Comparison of ENCODE assay signal across 25 cellular contexts in genomic region chr2:201950606-201951005, GRCh38.
DNase-seq lines count a peak whose midpoint lies in the region; ATAC-seq lines count a peak whose summit lies in the region.
"Had no signal": no experiment of that assay in that cellular context is flagged by ENCODE, and none has a peak within 500 bp of the region (broad histone marks: within the 10 kb centered on the region; RNA-seq: fewer than 3 reads in every experiment).

No MANE protein-coding gene starts in this region.

- H3K4me3 Mint-ChIP-seq in stimulated activated naive B cell treated with anti-CD40 and anti-IgM and Interleukin-4, amounts not matched to agents 10 μg/mL and 1 μg/mL and 100 μg/mL, for 72 hours, result no peak overlapping the region
- H3K4me3 Mint-ChIP-seq: activated CD4-positive, alpha-beta memory T cell treated with anti-CD3 and anti-CD28 coated beads, Interleukin-2, amount 10 ng/mL, durations not matched to agents 7 days and 5 days; B cell; effector memory CD8-positive, alpha-beta T cell; memory B cell; naive thymus-derived CD4-positive, alpha-beta T cell; stimulated activated naive CD8-positive, alpha-beta T cell treated with anti-CD3 and anti-CD28 coated beads, Interleukin-15, Interleukin-2, amounts not matched to agents 100 ng/mL and 50 ng/mL, for 24 hours had no signal

- no peaks in the 10 kb centered on the region for H3K4me1 Mint-ChIP-seq in stimulated activated naive B cell treated with anti-CD40 and anti-IgM and Interleukin-4, amounts not matched to agents 10 μg/mL and 1 μg/mL and 100 μg/mL, for 72 hours
- H3K4me1 Mint-ChIP-seq: activated CD4-positive, alpha-beta memory T cell treated with anti-CD3 and anti-CD28 coated beads, Interleukin-2, amount 10 ng/mL, durations not matched to agents 7 days and 5 days; B cell; memory B cell; naive thymus-derived CD4-positive, alpha-beta T cell had no signal

- peak; percentile 47 for DNase-seq in DMS79 treated with DMSO at 0.1 percent for 48 hours (lab: John Stamatoyannopoulos, UW)
- peak; percentile 30 for DNase-seq in HS-5 (ENCODE audit: low read depth)
- peak; percentile 51 for DNase-seq in amniotic epithelial cell (ENCODE audit: low read depth)
- peak; percentile 51 for DNase-seq in iris pigment epithelial cell (ENCODE audit: low read depth)
- DNase-seq in activated CD4-positive, alpha-beta T cell treated with anti-CD3 and anti-CD28 coated beads, Interleukin-2, amount 50 U/mL, for 1 hour, result no peak
- DNase-seq in effector CD8-positive, alpha-beta T cell (lab: John Stamatoyannopoulos, UW), result no peak
- DNase-seq in stimulated activated naive B cell treated with anti-CD40 and anti-IgM and Interleukin-4, amounts not matched to agents 10 μg/mL and 1 μg/mL and 100 μg/mL, for 72 hours, result no peak
- DNase-seq in activated naive CD4-positive, alpha-beta T cell treated with anti-CD3 and anti-CD28 coated beads, Interleukin-2, amount 50 U/mL, for 72 hours (ENCODE audit: low spot score in 2 of 2), result no peak
- DNase-seq: activated CD4-positive, alpha-beta memory T cell treated with anti-CD3 and anti-CD28 coated beads, Interleukin-2, amount 10 ng/mL, durations not matched to agents 7 days and 5 days; activated naive CD4-positive, alpha-beta T cell; effector memory CD8-positive, alpha-beta T cell; EL; foreskin melanocyte; H7; naive thymus-derived CD4-positive, alpha-beta T cell; NCI-H1092; NCI-H2081 treated with DMSO at 0.1 percent for 48 hours; NCI-H774; pancreas; SJCRH30; stimulated activated CD4-positive, alpha-beta T cell treated with anti-CD3 and anti-CD28 coated beads, Interleukin-1b, Interleukin-23, amount 100 ng/mL, for 48 hours; transverse colon had no signal

- H3K27ac Mint-ChIP-seq in stimulated activated naive B cell treated with anti-CD40 and anti-IgM and Interleukin-4, amounts not matched to agents 10 μg/mL and 1 μg/mL and 100 μg/mL, for 72 hours, result no peak overlapping the region
- H3K27ac Mint-ChIP-seq in activated naive CD4-positive, alpha-beta T cell treated with anti-CD3 and anti-CD28 coated beads, Interleukin-2, amount 50 U/mL, for 72 hours, result no peak overlapping the region
- H3K27ac Mint-ChIP-seq: activated CD4-positive, alpha-beta memory T cell treated with anti-CD3 and anti-CD28 coated beads, Interleukin-2, amount 10 ng/mL, durations not matched to agents 7 days and 5 days; B cell; effector memory CD8-positive, alpha-beta T cell; memory B cell; naive thymus-derived CD4-positive, alpha-beta T cell; stimulated activated naive CD8-positive, alpha-beta T cell treated with anti-CD3 and anti-CD28 coated beads, Interleukin-15, Interleukin-2, amounts not matched to agents 100 ng/mL and 50 ng/mL, for 24 hours had no signal

- H3K9me3 Mint-ChIP-seq in stimulated activated naive B cell treated with anti-CD40 and anti-IgM and Interleukin-4, amounts not matched to agents 10 μg/mL and 1 μg/mL and 100 μg/mL, for 72 hours, result no peaks in the 10 kb centered on the region
- H3K9me3 Mint-ChIP-seq in activated naive CD4-positive, alpha-beta T cell treated with anti-CD3 and anti-CD28 coated beads, Interleukin-2, amount 50 U/mL, for 72 hours, result no peaks in the 10 kb centered on the region
- H3K9me3 Mint-ChIP-seq: activated CD4-positive, alpha-beta memory T cell treated with anti-CD3 and anti-CD28 coated beads, Interleukin-2, amount 10 ng/mL, durations not matched to agents 7 days and 5 days; effector memory CD8-positive, alpha-beta T cell; memory B cell; naive thymus-derived CD4-positive, alpha-beta T cell; stimulated activated naive CD8-positive, alpha-beta T cell treated with anti-CD3 and anti-CD28 coated beads, Interleukin-15, Interleukin-2, amounts not matched to agents 100 ng/mL and 50 ng/mL, for 24 hours had no signal

- ATAC-seq in stimulated activated naive B cell treated with anti-CD40 and anti-IgM and Interleukin-4, amounts not matched to agents 10 μg/mL and 1 μg/mL and 100 μg/mL, for 72 hours (replicated peaks), result no peak
- no peak for ATAC-seq in activated naive CD4-positive, alpha-beta T cell treated with anti-CD3 and anti-CD28 coated beads, Interleukin-2, amount 50 U/mL, for 72 hours
- ATAC-seq: effector memory CD8-positive, alpha-beta T cell; naive thymus-derived CD4-positive, alpha-beta T cell; pancreas had no signal

- H3K27me3 Mint-ChIP-seq in stimulated activated naive B cell treated with anti-CD40 and anti-IgM and Interleukin-4, amounts not matched to agents 10 μg/mL and 1 μg/mL and 100 μg/mL, for 72 hours, result peaks cover 4 to 11% of the 10 kb centered on the region in 2 donors

- no peaks in the 10 kb centered on the region for H3K36me3 Mint-ChIP-seq in stimulated activated naive B cell treated with anti-CD40 and anti-IgM and Interleukin-4, amounts not matched to agents 10 μg/mL and 1 μg/mL and 100 μg/mL, for 72 hours
- H3K36me3 Mint-ChIP-seq in activated naive CD4-positive, alpha-beta T cell treated with anti-CD3 and anti-CD28 coated beads, Interleukin-2, amount 50 U/mL, for 72 hours, result no peaks in the 10 kb centered on the region
- H3K36me3 Mint-ChIP-seq: memory B cell; naive thymus-derived CD4-positive, alpha-beta T cell had no signal

Comparison
In these comparisons a context has a peak if more than half of its experiments do, and no peak if none do; other contexts are left out.
1. DNase-seq: peak in DMS79 treated with DMSO at 0.1 percent for 48 hours (single experiment), HS-5 (single experiment), amniotic epithelial cell (single experiment) and iris pigment epithelial cell (single experiment); none in activated CD4-positive, alpha-beta T cell treated with anti-CD3 and anti-CD28 coated beads, Interleukin-2, amount 50 U/mL, for 1 hour (single experiment), effector CD8-positive, alpha-beta T cell (single experiment), stimulated activated naive B cell treated with anti-CD40 and anti-IgM and Interleukin-4, amounts not matched to agents 10 μg/mL and 1 μg/mL and 100 μg/mL, for 72 hours (single experiment) and activated naive CD4-positive, alpha-beta T cell treated with anti-CD3 and anti-CD28 coated beads, Interleukin-2, amount 50 U/mL, for 72 hours (0 of 2).